In the genomic region with DNA sequence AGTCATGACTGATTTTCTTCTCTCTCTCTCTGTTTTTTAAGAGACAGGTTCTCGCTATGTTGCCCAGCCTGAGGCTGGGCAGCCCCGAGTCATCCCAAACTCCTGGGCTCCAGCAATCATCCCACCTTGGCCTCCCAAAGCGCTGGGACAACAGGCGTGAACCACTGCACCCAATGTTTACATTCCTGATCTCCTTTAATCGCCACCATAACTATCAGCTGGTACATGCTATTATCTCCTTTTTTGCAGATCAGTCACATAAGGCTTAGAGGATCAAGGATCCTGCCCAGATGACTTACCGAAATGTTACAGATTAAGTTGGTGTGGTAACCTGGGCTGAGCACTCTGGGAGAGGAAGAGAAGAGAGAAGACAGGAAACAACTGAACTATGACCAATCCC, we compare ENCODE assay signal across 9 cellular contexts. TPM values are rescaled to one million over a fixed set of nuclear protein-coding genes. Genes with fewer than 3 reads are reported as not detected.
DNase-seq lines count a peak whose midpoint lies in the region; ATAC-seq and TF ChIP-seq lines count a peak whose summit lies in the region.
"Had no signal": no experiment of that assay in that cellular context is flagged by ENCODE, and none has a peak within 500 bp of the region (broad histone marks: within the 10 kb centered on the region; RNA-seq: fewer than 3 reads in every experiment).

No MANE protein-coding gene starts in this region.

- peaks cover 17% of the 10 kb centered on the region for H3K36me3 ChIP-seq in OCI-LY3 (replicated peaks; ENCODE audit: low read depth, low read length)

- H3K4me3 ChIP-seq in OCI-LY3 (ENCODE audit: low read length) = peak overlapping the region; percentile 93; the same call in 1 of the 2 replicates
- H3K4me3 ChIP-seq in dorsolateral prefrontal cortex = peak overlapping the region in 31 of 59 donors; percentile 62 to 94 (median 81)

- no peaks in the 10 kb centered on the region for H3K9me3 Mint-ChIP-seq in activated T-cell treated with anti-CD3 and anti-CD28 coated beads, Interleukin-2, amount 50 U/mL, for 4 hours
- peaks cover 4% of the 10 kb centered on the region for H3K9me3 Mint-ChIP-seq in progenitor cell of endocrine pancreas (ENCODE audit: low read depth)

- no peak for DNase-seq in activated T-cell treated with anti-CD3 and anti-CD28 coated beads, Interleukin-2, amount 50 U/mL, for 4 hours
- no peak for DNase-seq in activated T-cell treated with anti-CD3 and anti-CD28 coated beads, Interleukin-2, amount 50 U/mL, for 1 hour
- DNase-seq in dorsolateral prefrontal cortex = no peak
- DNase-seq in progenitor cell of endocrine pancreas (ENCODE audit: low spot score, unreplicated experiment) = no peak
- DNase-seq in SHP77 (lab: John Stamatoyannopoulos, UW) = no peak
- no peak for DNase-seq in NCI-H2171 treated with DMSO at 0.1 percent for 48 hours (lab: John Stamatoyannopoulos, UW)
- no peak for DNase-seq in NCI-H1436 treated with DMSO at 0.1 percent for 48 hours (lab: John Stamatoyannopoulos, UW)
- DNase-seq: NCI-H1092 had no signal

- no peak overlapping the region for H3K27ac Mint-ChIP-seq in progenitor cell of endocrine pancreas

- H3K79me2 ChIP-seq in OCI-LY3 (ENCODE audit: low read length) = peaks cover 25% of the 10 kb centered on the region

- intact Hi-C loops in dorsolateral prefrontal cortex (cut with DNase I) = loop anchor here in 1 of 2 donors (5.0 kb wide), 1 partner anchor 212 kb away; no protein-coding TSS in a partner anchor

- peaks cover 16% of the 10 kb centered on the region for H3K36me3 Mint-ChIP-seq in activated T-cell treated with anti-CD3 and anti-CD28 coated beads, Interleukin-2, amount 50 U/mL, for 4 hours (ENCODE audit: insufficient read depth)
- H3K36me3 Mint-ChIP-seq in progenitor cell of endocrine pancreas (ENCODE audit: insufficient read depth) = peaks cover 9% of the 10 kb centered on the region

- no peaks in the 10 kb centered on the region for H4K20me1 ChIP-seq in OCI-LY3 (ENCODE audit: insufficient read depth, low read length)

- peaks cover 32% of the 10 kb centered on the region for H3K4me1 ChIP-seq in OCI-LY3 (ENCODE audit: low read length)

- no peak overlapping the region for H3K9ac ChIP-seq in OCI-LY3 (ENCODE audit: low read length)

- H3K27me3 ChIP-seq in OCI-LY3 (ENCODE audit: low read depth, low read length) (no peaks in the 10 kb centered on the region), dorsolateral prefrontal cortex (no peaks in the 10 kb centered on the region)

- no peaks in the 10 kb centered on the region for H3K9me3 ChIP-seq in OCI-LY3 (ENCODE audit: insufficient read depth, low read length)

- peak overlapping the region; percentile 84; the same call in 1 of the 2 replicates for H3K4me2 ChIP-seq in OCI-LY3 (ENCODE audit: low read length)

- no peak overlapping the region for H2AFZ ChIP-seq in OCI-LY3 (ENCODE audit: low read depth, low read length)

- peaks cover 12% of the 10 kb centered on the region for H3K27me3 Mint-ChIP-seq in activated T-cell treated with anti-CD3 and anti-CD28 coated beads, Interleukin-2, amount 50 U/mL, for 4 hours (ENCODE audit: low read depth)
- no peaks in the 10 kb centered on the region for H3K27me3 Mint-ChIP-seq in progenitor cell of endocrine pancreas

- TF ChIP-seq CTCF in OCI-LY3 (IDR thresholded peaks at IDR 0.05; ENCODE audit: low read depth, low read length) = no peak
- no peak for TF ChIP-seq CTCF in dorsolateral prefrontal cortex (IDR thresholded peaks at IDR 0.05 in 54 of 56, conservative IDR thresholded peaks at IDR 0.05 in 2 of 56; ENCODE audit: low read depth in 1 of 56, partially characterized antibody in 56 of 56)
- no peak for TF ChIP-seq CTCF in progenitor cell of endocrine pancreas (IDR thresholded peaks at IDR 0.05; ENCODE audit: unreplicated experiment)

- H3K27ac ChIP-seq in OCI-LY3 (ENCODE audit: low read length) (no peak overlapping the region), dorsolateral prefrontal cortex (peak overlapping the region in 17 of 59 donors; percentile 11 to 97 (median 93))

- H3K4me3 Mint-ChIP-seq in activated T-cell treated with anti-CD3 and anti-CD28 coated beads, Interleukin-2, amount 50 U/mL, for 4 hours = peak overlapping the region; percentile 88
- peak overlapping the region; percentile 84 for H3K4me3 Mint-ChIP-seq in progenitor cell of endocrine pancreas (ENCODE audit: low read depth)

- H3K4me1 Mint-ChIP-seq in activated T-cell treated with anti-CD3 and anti-CD28 coated beads, Interleukin-2, amount 50 U/mL, for 4 hours (ENCODE audit: low read depth) = peaks cover 20% of the 10 kb centered on the region
- H3K4me1 Mint-ChIP-seq in progenitor cell of endocrine pancreas (ENCODE audit: low read depth) = peaks cover 26% of the 10 kb centered on the region

- no peak for ATAC-seq in activated T-cell treated with anti-CD3 and anti-CD28 coated beads, Interleukin-2, amount 50 U/mL, for 4 hours

RNA-seq across cellular contexts. Expression of a gene that starts 1.5 kb away (rescaled TPM):
- 10 to 100 TPM in 1 of 3 donors, 1 to 10 TPM in 2; 6.2 to 10.4 (median 7.4) TPM for total RNA-seq in activated T-cell treated with anti-CD3 and anti-CD28 coated beads, Interleukin-2, amount 50 U/mL, for 4 hours
- total RNA-seq in dorsolateral prefrontal cortex = 100 to 1,000 TPM in 76 of 120 experiments, 10 to 100 TPM in 44; 55.4 to 143 (median 107) TPM
- total RNA-seq in progenitor cell of endocrine pancreas = 33.1 and 33.6 TPM in 2 replicates
